1 cellular context compared by ENCODE assay signal in the genomic region with DNA sequence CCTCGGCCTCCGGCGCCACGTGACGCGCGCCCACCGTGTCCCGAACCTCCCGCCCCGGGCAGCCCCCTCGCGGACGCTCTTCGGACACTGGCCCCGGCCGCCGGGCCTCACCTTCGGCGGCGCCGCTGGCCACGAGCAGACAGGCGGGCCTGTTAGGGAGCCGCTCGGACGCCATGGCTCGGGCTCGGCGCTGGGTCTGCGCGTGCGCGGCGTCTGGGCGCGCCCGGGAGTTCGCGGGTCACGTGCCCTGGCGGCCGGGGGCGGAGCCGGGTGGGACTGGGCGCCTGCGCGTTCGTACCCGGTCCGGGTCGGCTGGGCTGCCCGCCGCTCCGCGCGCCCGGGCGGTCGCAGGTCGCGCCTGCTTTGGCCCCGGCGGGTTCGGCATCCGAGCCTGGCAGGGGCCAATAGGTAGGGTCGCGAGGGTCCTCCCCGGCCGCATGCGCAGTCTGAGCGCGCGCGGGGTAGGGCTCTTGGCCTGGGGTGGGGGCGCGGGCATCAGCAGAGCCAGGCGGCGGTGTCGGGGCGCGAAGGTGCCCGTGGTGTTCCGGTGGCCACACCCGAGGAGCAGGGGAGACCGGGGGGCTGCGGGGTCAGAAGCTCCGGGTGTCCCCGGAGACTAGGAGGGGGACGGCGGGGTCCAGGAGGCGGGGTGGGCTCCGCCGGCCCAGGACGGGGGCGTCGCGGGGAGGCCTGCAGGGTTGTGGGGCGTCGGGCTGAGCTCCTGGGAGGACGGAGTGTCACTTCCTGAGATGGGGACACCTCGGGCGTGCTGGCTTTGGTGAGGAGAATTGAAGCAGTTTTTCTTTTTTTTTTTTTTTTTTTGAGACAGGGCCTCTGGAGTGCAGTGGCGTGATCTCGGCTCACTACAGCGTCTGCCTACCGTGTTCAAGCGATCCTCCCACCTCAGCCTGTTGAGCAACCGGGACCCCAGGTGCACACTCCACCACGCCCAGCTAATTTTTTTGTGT.
A peak's percentile ranks its signal among the peaks of the same experiment; 100 is the strongest.
TF ChIP-seq lines count a peak whose summit lies in the region.

A gene with protein sequence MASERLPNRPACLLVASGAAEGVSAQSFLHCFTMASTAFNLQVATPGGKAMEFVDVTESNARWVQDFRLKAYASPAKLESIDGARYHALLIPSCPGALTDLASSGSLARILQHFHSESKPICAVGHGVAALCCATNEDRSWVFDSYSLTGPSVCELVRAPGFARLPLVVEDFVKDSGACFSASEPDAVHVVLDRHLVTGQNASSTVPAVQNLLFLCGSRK (minus strand): TSS at position 200 of the 968 bp plus-strand sequence. CDS start 25 bp downstream, at position 175.

TF ChIP-seq in HepG2, 621 proteins besides CTCF, POLR2A, EP300 and RAD21 (continued from another document and continues in another):
- TF ChIP-seq, protein P1, sequence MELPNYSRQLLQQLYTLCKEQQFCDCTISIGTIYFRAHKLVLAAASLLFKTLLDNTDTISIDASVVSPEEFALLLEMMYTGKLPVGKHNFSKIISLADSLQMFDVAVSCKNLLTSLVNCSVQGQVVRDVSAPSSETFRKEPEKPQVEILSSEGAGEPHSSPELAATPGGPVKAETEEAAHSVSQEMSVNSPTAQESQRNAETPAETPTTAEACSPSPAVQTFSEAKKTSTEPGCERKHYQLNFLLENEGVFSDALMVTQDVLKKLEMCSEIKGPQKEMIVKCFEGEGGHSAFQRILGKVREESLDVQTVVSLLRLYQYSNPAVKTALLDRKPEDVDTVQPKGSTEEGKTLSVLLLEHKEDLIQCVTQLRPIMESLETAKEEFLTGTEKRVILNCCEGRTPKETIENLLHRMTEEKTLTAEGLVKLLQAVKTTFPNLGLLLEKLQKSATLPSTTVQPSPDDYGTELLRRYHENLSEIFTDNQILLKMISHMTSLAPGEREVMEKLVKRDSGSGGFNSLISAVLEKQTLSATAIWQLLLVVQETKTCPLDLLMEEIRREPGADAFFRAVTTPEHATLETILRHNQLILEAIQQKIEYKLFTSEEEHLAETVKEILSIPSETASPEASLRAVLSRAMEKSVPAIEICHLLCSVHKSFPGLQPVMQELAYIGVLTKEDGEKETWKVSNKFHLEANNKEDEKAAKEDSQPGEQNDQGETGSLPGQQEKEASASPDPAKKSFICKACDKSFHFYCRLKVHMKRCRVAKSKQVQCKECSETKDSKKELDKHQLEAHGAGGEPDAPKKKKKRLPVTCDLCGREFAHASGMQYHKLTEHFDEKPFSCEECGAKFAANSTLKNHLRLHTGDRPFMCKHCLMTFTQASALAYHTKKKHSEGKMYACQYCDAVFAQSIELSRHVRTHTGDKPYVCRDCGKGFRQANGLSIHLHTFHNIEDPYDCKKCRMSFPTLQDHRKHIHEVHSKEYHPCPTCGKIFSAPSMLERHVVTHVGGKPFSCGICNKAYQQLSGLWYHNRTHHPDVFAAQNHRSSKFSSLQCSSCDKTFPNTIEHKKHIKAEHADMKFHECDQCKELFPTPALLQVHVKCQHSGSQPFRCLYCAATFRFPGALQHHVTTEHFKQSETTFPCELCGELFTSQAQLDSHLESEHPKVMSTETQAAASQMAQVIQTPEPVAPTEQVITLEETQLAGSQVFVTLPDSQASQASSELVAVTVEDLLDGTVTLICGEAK (IDR thresholded peaks at IDR 0.05) = no peak
- TF ChIP-seq, protein P1 (CRISPR knock-in tag; IDR thresholded peaks at IDR 0.05) = 0 out of 2 replicates have a peak, but pooled peaks have one; percentile 43
- TF ChIP-seq ZNF564 (CRISPR knock-in tag; IDR thresholded peaks at IDR 0.05) = peak; percentile 65
- TF ChIP-seq TBP (CRISPR knock-in tag; IDR thresholded peaks at IDR 0.05) = peak; percentile 64; the same call in 1 of the 2 replicates
- no peak for TF ChIP-seq ZNF20 (CRISPR knock-in tag; IDR thresholded peaks at IDR 0.05)
- TF ChIP-seq SP4 (CRISPR knock-in tag; IDR thresholded peaks at IDR 0.05) = peak; percentile 61
- TF ChIP-seq, protein P2, sequence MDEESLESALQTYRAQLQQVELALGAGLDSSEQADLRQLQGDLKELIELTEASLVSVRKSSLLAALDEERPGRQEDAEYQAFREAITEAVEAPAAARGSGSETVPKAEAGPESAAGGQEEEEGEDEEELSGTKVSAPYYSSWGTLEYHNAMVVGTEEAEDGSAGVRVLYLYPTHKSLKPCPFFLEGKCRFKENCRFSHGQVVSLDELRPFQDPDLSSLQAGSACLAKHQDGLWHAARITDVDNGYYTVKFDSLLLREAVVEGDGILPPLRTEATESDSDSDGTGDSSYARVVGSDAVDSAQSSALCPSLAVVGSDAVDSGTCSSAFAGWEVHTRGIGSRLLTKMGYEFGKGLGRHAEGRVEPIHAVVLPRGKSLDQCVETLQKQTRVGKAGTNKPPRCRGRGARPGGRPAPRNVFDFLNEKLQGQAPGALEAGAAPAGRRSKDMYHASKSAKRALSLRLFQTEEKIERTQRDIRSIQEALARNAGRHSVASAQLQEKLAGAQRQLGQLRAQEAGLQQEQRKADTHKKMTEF (CRISPR knock-in tag; IDR thresholded peaks at IDR 0.05) = peak; percentile 38; the same call in 1 of the 2 replicates
- TF ChIP-seq AGO1 (IDR thresholded peaks at IDR 0.05; ENCODE audit: low read depth, low read length, poor library complexity, severe bottlenecking) = no peak
- TF ChIP-seq SRY (CRISPR knock-in tag; IDR thresholded peaks at IDR 0.05) = peak; percentile 75; the same call in 1 of the 2 replicates
- no peak for TF ChIP-seq ZFP36L1 (CRISPR knock-in tag; IDR thresholded peaks at IDR 0.05)
- TF ChIP-seq, protein P3, sequence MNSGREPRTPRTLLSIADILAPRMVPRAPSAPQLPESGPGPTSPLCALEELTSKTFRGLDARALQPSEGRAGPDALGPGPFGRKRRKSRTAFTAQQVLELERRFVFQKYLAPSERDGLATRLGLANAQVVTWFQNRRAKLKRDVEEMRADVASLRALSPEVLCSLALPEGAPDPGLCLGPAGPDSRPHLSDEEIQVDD (CRISPR knock-in tag; IDR thresholded peaks at IDR 0.05; ENCODE audit: borderline replicate concordance) = no peak
- no peak; the same call in 1 of the 2 replicates for TF ChIP-seq ARNT2 (CRISPR knock-in tag; IDR thresholded peaks at IDR 0.05; ENCODE audit: low read depth)
- peak; percentile 55; the same call in 1 of the 2 replicates for TF ChIP-seq ZNF788 (CRISPR knock-in tag; IDR thresholded peaks at IDR 0.05; ENCODE audit: borderline replicate concordance)
- no peak for TF ChIP-seq ZNF235 (CRISPR knock-in tag; IDR thresholded peaks at IDR 0.05; ENCODE audit: borderline replicate concordance)
- no peak for TF ChIP-seq ZNF432 (CRISPR knock-in tag; IDR thresholded peaks at IDR 0.05; ENCODE audit: borderline replicate concordance)
- TF ChIP-seq ZNF766 (CRISPR knock-in tag; IDR thresholded peaks at IDR 0.05; ENCODE audit: borderline replicate concordance) = 0 out of 2 replicates have a peak, but pooled peaks have one; percentile 23
- 0 out of 2 replicates have a peak, but pooled peaks have one; percentile 27 for TF ChIP-seq ZNF678 (CRISPR knock-in tag; IDR thresholded peaks at IDR 0.05)
- peak; percentile 63; the same call in 1 of the 2 replicates for TF ChIP-seq SALL2 (CRISPR knock-in tag; IDR thresholded peaks at IDR 0.05)
- no peak for TF ChIP-seq ZNF644 (CRISPR knock-in tag; IDR thresholded peaks at IDR 0.05; ENCODE audit: low read depth)
- peak; percentile 10; the same call in 1 of the 2 replicates for TF ChIP-seq ZNF263 (CRISPR knock-in tag; IDR thresholded peaks at IDR 0.05)
- TF ChIP-seq KDM3A (CRISPR knock-in tag; IDR thresholded peaks at IDR 0.05; ENCODE audit: low read depth) = no peak
- TF ChIP-seq SIN3A (IDR thresholded peaks at IDR 0.05; ENCODE audit: borderline replicate concordance, low read depth, low read length) = peak; percentile 56; the same call in 1 of the 2 replicates
- TF ChIP-seq, protein P4, sequence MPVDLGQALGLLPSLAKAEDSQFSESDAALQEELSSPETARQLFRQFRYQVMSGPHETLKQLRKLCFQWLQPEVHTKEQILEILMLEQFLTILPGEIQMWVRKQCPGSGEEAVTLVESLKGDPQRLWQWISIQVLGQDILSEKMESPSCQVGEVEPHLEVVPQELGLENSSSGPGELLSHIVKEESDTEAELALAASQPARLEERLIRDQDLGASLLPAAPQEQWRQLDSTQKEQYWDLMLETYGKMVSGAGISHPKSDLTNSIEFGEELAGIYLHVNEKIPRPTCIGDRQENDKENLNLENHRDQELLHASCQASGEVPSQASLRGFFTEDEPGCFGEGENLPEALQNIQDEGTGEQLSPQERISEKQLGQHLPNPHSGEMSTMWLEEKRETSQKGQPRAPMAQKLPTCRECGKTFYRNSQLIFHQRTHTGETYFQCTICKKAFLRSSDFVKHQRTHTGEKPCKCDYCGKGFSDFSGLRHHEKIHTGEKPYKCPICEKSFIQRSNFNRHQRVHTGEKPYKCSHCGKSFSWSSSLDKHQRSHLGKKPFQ (CRISPR knock-in tag; IDR thresholded peaks at IDR 0.05; ENCODE audit: insufficient replicate concordance) = peak; percentile 41
- TF ChIP-seq, protein P5, sequence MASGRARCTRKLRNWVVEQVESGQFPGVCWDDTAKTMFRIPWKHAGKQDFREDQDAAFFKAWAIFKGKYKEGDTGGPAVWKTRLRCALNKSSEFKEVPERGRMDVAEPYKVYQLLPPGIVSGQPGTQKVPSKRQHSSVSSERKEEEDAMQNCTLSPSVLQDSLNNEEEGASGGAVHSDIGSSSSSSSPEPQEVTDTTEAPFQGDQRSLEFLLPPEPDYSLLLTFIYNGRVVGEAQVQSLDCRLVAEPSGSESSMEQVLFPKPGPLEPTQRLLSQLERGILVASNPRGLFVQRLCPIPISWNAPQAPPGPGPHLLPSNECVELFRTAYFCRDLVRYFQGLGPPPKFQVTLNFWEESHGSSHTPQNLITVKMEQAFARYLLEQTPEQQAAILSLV (CRISPR knock-in tag; IDR thresholded peaks at IDR 0.05; ENCODE audit: borderline replicate concordance) = peak; percentile 76; the same call in 1 of the 2 replicates
- TF ChIP-seq IKZF4 (CRISPR knock-in tag; IDR thresholded peaks at IDR 0.05; ENCODE audit: borderline replicate concordance, low read depth, not compliant biosample characterization) = peak; percentile 63
- peak; percentile 80 for TF ChIP-seq ZNF138 (CRISPR knock-in tag; IDR thresholded peaks at IDR 0.05; ENCODE audit: low read depth)
- 0 out of 2 replicates have a peak, but pooled peaks have one; percentile 59 for TF ChIP-seq ZNF674 (CRISPR knock-in tag; IDR thresholded peaks at IDR 0.05; ENCODE audit: low read depth)
- TF ChIP-seq ZMAT3 (CRISPR knock-in tag; conservative IDR thresholded peaks at IDR 0.05) = 0 out of 2 replicates have a peak, but pooled peaks have one; percentile 62
- TF ChIP-seq, protein P6, sequence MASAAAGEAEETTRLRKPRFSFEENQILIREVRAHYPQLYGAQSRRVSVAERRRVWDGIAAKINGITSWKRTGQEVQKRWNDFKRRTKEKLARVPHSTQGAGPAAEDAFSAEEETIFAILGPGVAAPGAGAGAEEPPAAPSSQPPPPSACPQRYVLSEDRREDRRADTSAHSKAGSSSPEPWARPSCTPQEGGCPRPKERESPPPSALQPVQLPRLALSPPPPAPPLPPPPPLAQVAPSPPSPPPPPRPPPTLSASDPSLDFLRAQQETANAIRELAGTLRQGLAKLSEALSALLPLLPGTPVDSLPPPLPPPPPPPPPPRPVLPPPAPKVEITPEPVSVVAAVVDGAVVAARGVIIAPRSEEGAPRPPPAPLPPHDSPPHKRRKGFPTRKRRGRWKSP (CRISPR knock-in tag; IDR thresholded peaks at IDR 0.05) = peak; percentile 57; the same call in 1 of the 2 replicates
- no peak; the same call in 1 of the 2 replicates for TF ChIP-seq MAZ (IDR thresholded peaks at IDR 0.05; ENCODE audit: borderline replicate concordance, low read depth, low read length)
- peak; percentile 86 for TF ChIP-seq MAZ (CRISPR knock-in tag; IDR thresholded peaks at IDR 0.05; ENCODE audit: low read depth)
- no peak for TF ChIP-seq MATR3 (CRISPR knock-in tag; IDR thresholded peaks at IDR 0.05)
- TF ChIP-seq, protein P7, sequence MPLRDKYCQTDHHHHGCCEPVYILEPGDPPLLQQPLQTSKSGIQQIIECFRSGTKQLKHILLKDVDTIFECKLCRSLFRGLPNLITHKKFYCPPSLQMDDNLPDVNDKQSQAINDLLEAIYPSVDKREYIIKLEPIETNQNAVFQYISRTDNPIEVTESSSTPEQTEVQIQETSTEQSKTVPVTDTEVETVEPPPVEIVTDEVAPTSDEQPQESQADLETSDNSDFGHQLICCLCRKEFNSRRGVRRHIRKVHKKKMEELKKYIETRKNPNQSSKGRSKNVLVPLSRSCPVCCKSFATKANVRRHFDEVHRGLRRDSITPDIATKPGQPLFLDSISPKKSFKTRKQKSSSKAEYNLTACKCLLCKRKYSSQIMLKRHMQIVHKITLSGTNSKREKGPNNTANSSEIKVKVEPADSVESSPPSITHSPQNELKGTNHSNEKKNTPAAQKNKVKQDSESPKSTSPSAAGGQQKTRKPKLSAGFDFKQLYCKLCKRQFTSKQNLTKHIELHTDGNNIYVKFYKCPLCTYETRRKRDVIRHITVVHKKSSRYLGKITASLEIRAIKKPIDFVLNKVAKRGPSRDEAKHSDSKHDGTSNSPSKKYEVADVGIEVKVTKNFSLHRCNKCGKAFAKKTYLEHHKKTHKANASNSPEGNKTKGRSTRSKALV (CRISPR knock-in tag; IDR thresholded peaks at IDR 0.05) = 0 out of 2 replicates have a peak, but pooled peaks have one; percentile 45
- 0 out of 2 replicates have a peak, but pooled peaks have one; percentile 40 for TF ChIP-seq ZNF749 (CRISPR knock-in tag; IDR thresholded peaks at IDR 0.05; ENCODE audit: borderline replicate concordance)
- TF ChIP-seq TAF1 (CRISPR knock-in tag; IDR thresholded peaks at IDR 0.05) = peak; percentile 24; the same call in 1 of the 2 replicates
- peak; percentile 61 for TF ChIP-seq TBX2 (CRISPR knock-in tag; IDR thresholded peaks at IDR 0.05; ENCODE audit: borderline replicate concordance)
- no peak for TF ChIP-seq SETDB1 (CRISPR knock-in tag; IDR thresholded peaks at IDR 0.05; ENCODE audit: borderline replicate concordance)
- no peak for TF ChIP-seq ZNF382 (CRISPR knock-in tag; IDR thresholded peaks at IDR 0.05; ENCODE audit: borderline replicate concordance)
- TF ChIP-seq KLF6 (CRISPR knock-in tag; IDR thresholded peaks at IDR 0.05) = 0 out of 2 replicates have a peak, but pooled peaks have one; percentile 15
